25 cellular contexts compared by ENCODE assay signal in genomic region chr1:78420185-78420584, GRCh38.
"Had no signal": no experiment of that assay in that cellular context is flagged by ENCODE, and none has a peak within 500 bp of the region (broad histone marks: within the 10 kb centered on the region; RNA-seq: fewer than 3 reads in every experiment).

No MANE protein-coding gene starts in this region.

- H3K9me3 ChIP-seq: adrenal gland, esophagus muscularis mucosa, pancreas, psoas muscle, sigmoid colon, stomach, thyroid gland, upper lobe of left lung had no signal

- H3K4me1 ChIP-seq: adrenal gland, esophagus muscularis mucosa, pancreas, psoas muscle, stomach, thyroid gland, upper lobe of left lung had no signal

- DNase-seq: activated CD4-positive, alpha-beta T cell treated with anti-CD3 and anti-CD28 coated beads for 4 hours; activated CD4-positive, alpha-beta T cell treated with anti-CD3 and anti-CD28 coated beads, Interleukin-2, amount 50 U/mL, for 4 hours; activated effector memory CD4-positive, alpha-beta T cell treated with Interleukin-2 at 50 U/mL for 16 hours; activated naive CD4-positive, alpha-beta T cell treated with Interleukin-2 at 50 U/mL for 16 hours; activated naive CD8-positive, alpha-beta T cell treated with anti-CD3 and anti-CD28 coated beads for 36 hours; adrenal gland; aorta; caudate nucleus; head of caudate nucleus; hypothalamus; immature natural killer cell; naive B cell; nucleus accumbens; pancreas; psoas muscle; sigmoid colon; small intestine; stimulated activated CD4-positive, alpha-beta T cell treated with anti-CD3 and anti-CD28 coated beads, Interleukin-4, amount 100 ng/mL, for 4 hours; stimulated activated CD8-positive, alpha-beta memory T cell treated with anti-CD3 and anti-CD28 coated beads, Interleukin-4, amount 100 ng/mL, for 48 hours; stomach; thyroid gland; upper lobe of left lung had no signal

- H3K27me3 Mint-ChIP-seq: activated naive CD8-positive, alpha-beta T cell treated with anti-CD3 and anti-CD28 coated beads for 36 hours; stimulated activated memory B cell treated with anti-CD40 and anti-IgM and Interleukin-4, amounts not matched to agents 10 μg/mL and 1 μg/mL and 100 μg/mL, for 72 hours had no signal

- H3K27ac ChIP-seq: adrenal gland, esophagus muscularis mucosa, pancreas, psoas muscle, sigmoid colon, stomach, thyroid gland, upper lobe of left lung had no signal

- H3K9me3 Mint-ChIP-seq: activated naive CD8-positive, alpha-beta T cell treated with anti-CD3 and anti-CD28 coated beads for 36 hours; mesothelial cell of epicardium had no signal

- H3K36me3 ChIP-seq: adrenal gland, esophagus muscularis mucosa, pancreas, sigmoid colon, stomach, thyroid gland, upper lobe of left lung had no signal

- H3K27me3 ChIP-seq: adrenal gland, esophagus muscularis mucosa, pancreas, sigmoid colon, stomach, thyroid gland, upper lobe of left lung had no signal

- FAIRE-seq: pancreas, small intestine had no signal

- H3K4me1 Mint-ChIP-seq: activated naive CD8-positive, alpha-beta T cell treated with anti-CD3 and anti-CD28 coated beads for 36 hours; immature natural killer cell; mesothelial cell of epicardium; naive B cell; stimulated activated memory B cell treated with anti-CD40 and anti-IgM and Interleukin-4, amounts not matched to agents 10 μg/mL and 1 μg/mL and 100 μg/mL, for 72 hours had no signal

- H3K4me3 ChIP-seq: adrenal gland, esophagus muscularis mucosa, pancreas, psoas muscle, sigmoid colon, stomach, thyroid gland, upper lobe of left lung had no signal

- ATAC-seq: pancreas; psoas muscle; stimulated activated memory B cell treated with anti-CD40 and anti-IgM and Interleukin-4, amounts not matched to agents 10 μg/mL and 1 μg/mL and 100 μg/mL, for 72 hours had no signal

- H3K4me3 Mint-ChIP-seq: activated naive CD8-positive, alpha-beta T cell treated with anti-CD3 and anti-CD28 coated beads for 36 hours; immature natural killer cell; mesothelial cell of epicardium; naive B cell; stimulated activated memory B cell treated with anti-CD40 and anti-IgM and Interleukin-4, amounts not matched to agents 10 μg/mL and 1 μg/mL and 100 μg/mL, for 72 hours had no signal

- H3K36me3 Mint-ChIP-seq: activated naive CD8-positive, alpha-beta T cell treated with anti-CD3 and anti-CD28 coated beads for 36 hours; mesothelial cell of epicardium; naive B cell; stimulated activated memory B cell treated with anti-CD40 and anti-IgM and Interleukin-4, amounts not matched to agents 10 μg/mL and 1 μg/mL and 100 μg/mL, for 72 hours had no signal

- H3K27ac Mint-ChIP-seq: activated naive CD8-positive, alpha-beta T cell treated with anti-CD3 and anti-CD28 coated beads for 36 hours; immature natural killer cell; mesothelial cell of epicardium; naive B cell; stimulated activated memory B cell treated with anti-CD40 and anti-IgM and Interleukin-4, amounts not matched to agents 10 μg/mL and 1 μg/mL and 100 μg/mL, for 72 hours had no signal
